ENCODE assay signal across 1 cellular context in the genomic region with DNA sequence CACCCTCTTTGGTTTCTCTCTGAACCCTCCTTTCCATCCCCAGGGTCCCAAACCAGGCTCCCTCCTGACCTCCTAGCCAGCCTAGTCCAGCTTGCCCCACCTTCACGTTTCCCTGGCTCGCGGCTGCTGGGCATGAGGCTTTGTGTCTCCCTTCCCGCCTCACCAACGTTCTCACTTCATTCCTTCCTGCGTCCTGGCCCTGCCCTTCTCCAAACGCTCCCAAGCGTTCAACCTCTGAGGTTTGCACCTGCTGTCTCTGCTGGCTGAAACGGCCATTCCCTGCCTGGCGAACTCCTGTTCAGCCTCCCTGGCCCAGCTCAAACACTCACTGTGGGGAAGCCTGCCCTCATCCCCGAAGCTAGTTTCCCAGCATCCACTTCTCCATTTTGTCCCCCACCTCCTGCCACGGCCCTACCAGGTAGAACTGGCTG.
TF ChIP-seq lines count a peak whose summit lies in the region.

No MANE protein-coding gene starts in this region.

TF ChIP-seq in IMR-90, 13 proteins besides CTCF, POLR2A, EP300 and RAD21:
- no peak for TF ChIP-seq BHLHE40 (IDR thresholded peaks at IDR 0.05; ENCODE audit: low read depth, low read length)
- no peak for TF ChIP-seq SMC3 (IDR thresholded peaks at IDR 0.05; ENCODE audit: low read depth, low read length)
- TF ChIP-seq FOS (IDR thresholded peaks at IDR 0.05; ENCODE audit: low read depth, low read length), result no peak
- TF ChIP-seq NFE2L2 (IDR thresholded peaks at IDR 0.05; ENCODE audit: low read depth, low read length), result no peak
- no peak for TF ChIP-seq RFX5 (IDR thresholded peaks at IDR 0.05; ENCODE audit: low read depth, low read length)
- no peak for TF ChIP-seq MAFK (IDR thresholded peaks at IDR 0.05; ENCODE audit: low read depth, low read length)
- no peak for TF ChIP-seq CEBPB (IDR thresholded peaks at IDR 0.05; ENCODE audit: low read depth, low read length)
